ENCODE assay signal across 10 cellular contexts in the genomic region with DNA sequence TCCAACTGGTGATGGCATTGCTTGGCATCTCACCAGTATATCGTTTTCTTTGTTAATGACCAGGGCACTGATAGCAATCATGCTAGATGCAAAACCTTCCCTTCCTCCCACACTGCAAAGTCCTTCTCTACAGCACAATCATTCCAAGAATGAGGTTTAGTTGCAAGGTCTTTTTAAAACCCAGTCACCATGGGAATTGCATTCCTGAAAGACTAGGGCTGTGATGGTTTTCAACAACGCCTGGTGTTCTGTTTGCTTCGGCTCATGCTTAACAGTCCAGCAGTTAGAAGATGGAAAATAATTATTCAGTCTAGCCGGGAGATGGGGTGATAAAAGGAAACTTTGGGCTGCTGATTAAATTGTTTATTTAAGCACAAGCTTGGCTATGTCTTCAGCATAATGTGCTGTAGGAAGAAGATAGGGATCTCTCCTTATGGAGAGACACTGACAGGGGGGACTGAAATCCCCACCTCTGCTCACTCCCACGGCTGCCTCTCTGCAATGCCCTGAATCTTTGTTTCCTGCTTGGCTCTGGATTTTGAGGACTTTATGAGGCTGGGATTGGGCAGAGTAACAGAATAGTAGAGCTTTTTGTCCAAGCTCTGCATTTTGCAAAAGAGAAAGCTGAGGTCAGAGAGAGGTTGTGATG.
DNase-seq lines count a peak whose midpoint lies in the region; TF ChIP-seq lines count a peak whose summit lies in the region.
"Had no signal": no experiment of that assay in that cellular context is flagged by ENCODE, and none has a peak within 500 bp of the region (broad histone marks: within the 10 kb centered on the region; RNA-seq: fewer than 3 reads in every experiment).

No MANE protein-coding gene starts in this region.

- H3K4me3 ChIP-seq in transverse colon, result no peak overlapping the region
- H3K4me3 ChIP-seq: breast epithelium, neural progenitor cell had no signal

- H3K4me1 ChIP-seq in transverse colon, result peaks cover 0 to 24% (median 6%) of the 10 kb centered on the region in 4 donors
- H3K4me1 ChIP-seq: breast epithelium had no signal

- in situ Hi-C loops in transverse colon (cut with MboI; ENCODE audit: low pct_ligation_motif_present in 1 of 4, low pct_unique_long_range_greater_than_20kb in 1 of 4, low sequenced_read_pairs in 3 of 4), result no loop called here

- peak overlapping the region in 3 of 4 donors; percentile 43 to 62 (median 50) for H3K27ac ChIP-seq in transverse colon
- H3K27ac ChIP-seq: breast epithelium, neural progenitor cell had no signal

- 47% methylated on average over 5 of the region's 5 CpGs; no CpG with 5 or more reads in 1 of the 2 donors for WGBS in transverse colon (ENCODE audit: low coverage in 1 of 2), 2 donors

- DNase-seq in SIG-M5 treated with dmso at 0.1 percent for 504 hours (lab: John Stamatoyannopoulos, UW; ENCODE audit: unreplicated experiment) (peak; percentile 18), SIG-M5 (lab: John Stamatoyannopoulos, UW) (no peak), dedifferentiated amniotic fluid mesenchymal stem cell (ENCODE audit: extremely low spot score) (peak; percentile 47), left kidney (ENCODE audit: low read depth, low spot score) (peak; percentile 38), transverse colon (no peak), NCI-H748 (lab: John Stamatoyannopoulos, UW; ENCODE audit: unreplicated experiment) (no peak), NCI-H82 treated with DMSO at 0.1 percent for 48 hours (lab: John Stamatoyannopoulos, UW; ENCODE audit: unreplicated experiment) (no peak), glomerular visceral epithelial cell (ENCODE audit: extremely low spot score) (no peak)

- no peaks in the 10 kb centered on the region for H3K27me3 ChIP-seq in transverse colon
- H3K27me3 ChIP-seq: neural progenitor cell had no signal

- intact Hi-C loops in transverse colon (cut with DNase I; ENCODE audit: low total_unique reads), result no loop called here

- no peak for TF ChIP-seq CTCF in transverse colon (IDR thresholded peaks at IDR 0.05)

- H3K9me3 ChIP-seq in transverse colon, result no peaks in the 10 kb centered on the region
- H3K9me3 ChIP-seq: breast epithelium had no signal

- TF ChIP-seq EP300 in transverse colon (IDR thresholded peaks at IDR 0.05; ENCODE audit: low read depth), result no peak

- H3K36me3 ChIP-seq in transverse colon, result no peaks in the 10 kb centered on the region
- H3K36me3 ChIP-seq: breast epithelium, neural progenitor cell had no signal

- TF ChIP-seq POLR2A in transverse colon (IDR thresholded peaks at IDR 0.05), result no peak

Comparison
In these comparisons a context has a peak if more than half of its experiments do, and no peak if none do; other contexts are left out.
1. DNase-seq: peak in SIG-M5 treated with dmso at 0.1 percent for 504 hours (single experiment), dedifferentiated amniotic fluid mesenchymal stem cell (single experiment) and left kidney (single experiment); none in SIG-M5 (single experiment), transverse colon (single experiment), NCI-H748 (single experiment), NCI-H82 treated with DMSO at 0.1 percent for 48 hours (single experiment) and glomerular visceral epithelial cell (single experiment).